ENCODE assay signal across 8 cellular contexts in genomic region chr9:93682155-93682968, GRCh38.
DNase-seq lines count a peak whose midpoint lies in the region; ATAC-seq and TF ChIP-seq lines count a peak whose summit lies in the region.

No MANE protein-coding gene starts in this region.

- peak overlapping the region; percentile 47 for H2AK5ac ChIP-seq in neuronal stem cell (ENCODE audit: low read depth, low read length)

- H2BK12ac ChIP-seq in neuronal stem cell (ENCODE audit: low read length), result no peak overlapping the region

- H4K91ac ChIP-seq in neuronal stem cell (ENCODE audit: low read depth, low read length, poor library complexity), result no peak overlapping the region

- peaks cover 6% of the 10 kb centered on the region for H3K36me3 Mint-ChIP-seq in activated T-cell treated with anti-CD3 and anti-CD28 coated beads, Interleukin-2, amount 50 U/mL, for 4 hours (ENCODE audit: insufficient read depth)

- H3K4me1 Mint-ChIP-seq in activated T-cell treated with anti-CD3 and anti-CD28 coated beads, Interleukin-2, amount 50 U/mL, for 4 hours (ENCODE audit: low read depth), result no peaks in the 10 kb centered on the region

- no peak overlapping the region for H2BK15ac ChIP-seq in neuronal stem cell (ENCODE audit: low read length)

- WGBS in neuronal stem cell (ENCODE audit: extremely low coverage in 2 of 2, insufficient read length in 2 of 2, insufficient replicate concordance in 1 of 2), 2 donors, result no CpG with 5 or more reads among the region's 19 CpGs
- WGBS in tibial nerve, 2 donors, result 39 to 42% methylated on average over 19 of the region's 19 CpGs

- H3K4me1 ChIP-seq in neuronal stem cell (ENCODE audit: control insufficient read depth in 2 of 2, insufficient read depth in 1 of 2, low read depth in 1 of 2, low read length in 2 of 2) (peaks cover 0 to 4% of the 10 kb centered on the region in 2 donors), tibial nerve (no peaks in the 10 kb centered on the region)

- no peak overlapping the region for H4K8ac ChIP-seq in neuronal stem cell (ENCODE audit: low read depth, low read length)

- H3K27me3 ChIP-seq in neuronal stem cell (ENCODE audit: control insufficient read depth in 3 of 3, insufficient read depth in 3 of 3, low read depth in 1 of 3, low read length in 3 of 3) (peaks cover 0 to 12% (median 0%) of the 10 kb centered on the region in 3 experiments), tibial nerve (no peaks in the 10 kb centered on the region)

- no peak overlapping the region for H3K14ac ChIP-seq in neuronal stem cell (ENCODE audit: low read length)

- H3K4me2 ChIP-seq in neuronal stem cell (ENCODE audit: insufficient read depth, low read length, poor library complexity, severe bottlenecking), result no peak overlapping the region

- peak; percentile 52 for ATAC-seq in HG02759 (IDR thresholded peaks at IDR 0.05; ENCODE audit: unreplicated experiment)
- peak; percentile 69 to 73 for ATAC-seq in activated T-cell treated with anti-CD3 and anti-CD28 coated beads, Interleukin-2, amount 50 U/mL, for 4 hours

- no peak overlapping the region for H3K4ac ChIP-seq in neuronal stem cell (ENCODE audit: low read length)

- no peak overlapping the region for H3K23ac ChIP-seq in neuronal stem cell (ENCODE audit: low read depth, low read length, poor library complexity)

- TF ChIP-seq CTCF in fibroblast of the aortic adventitia (IDR thresholded peaks at IDR 0.05; ENCODE audit: insufficient read depth, low read length) (peak; percentile 91), tibial nerve (IDR thresholded peaks at IDR 0.05) (peak; percentile 66 to 79 (median 71))

- H2BK120ac ChIP-seq in neuronal stem cell (ENCODE audit: low read depth, low read length), result no peak overlapping the region

- H3K9ac ChIP-seq in neuronal stem cell (ENCODE audit: low read depth, low read length, poor library complexity), result no peak overlapping the region

- H3K36me3 ChIP-seq in neuronal stem cell (replicated peaks in 1 of 2; ENCODE audit: control insufficient read depth in 2 of 2, insufficient read depth in 2 of 2, low read length in 2 of 2) (peaks cover 3 to 22% of the 10 kb centered on the region in 2 donors), tibial nerve (peaks cover 0 to 11% (median 0%) of the 10 kb centered on the region in 3 donors)

- H3K27ac ChIP-seq in neuronal stem cell (replicated peaks; ENCODE audit: low read length), result no peak overlapping the region
- H3K27ac ChIP-seq in tibial nerve, result no peak overlapping the region

- no peak for TF ChIP-seq EP300 in tibial nerve (IDR thresholded peaks at IDR 0.05)

- H3K18ac ChIP-seq in neuronal stem cell (ENCODE audit: low read length), result peak overlapping the region; percentile 68

- peak overlapping the region; percentile 53 for H2AFZ ChIP-seq in neuronal stem cell (ENCODE audit: low read length)

- peak; percentile 19 for DNase-seq in Caki2 (ENCODE audit: low read depth)
- DNase-seq in NOMO-1 (lab: John Stamatoyannopoulos, UW; ENCODE audit: unreplicated experiment in 2 of 2), result peak; percentile 14 to 50
- peak; percentile 51 for DNase-seq in activated T-cell treated with anti-CD3 and anti-CD28 coated beads, Interleukin-2, amount 50 U/mL, for 4 hours
- DNase-seq in fibroblast of the aortic adventitia (ENCODE audit: low read depth), result peak; percentile 57
- peak; percentile 58 for DNase-seq in neuronal stem cell (ENCODE audit: low spot score)
- peak; percentile 38 to 63 for DNase-seq in tibial nerve (ENCODE audit: low spot score in 2 of 2)
- DNase-seq in GOT3 (lab: John Stamatoyannopoulos, UW), result no peak

- peaks cover 1% of the 10 kb centered on the region for H3K79me1 ChIP-seq in neuronal stem cell (ENCODE audit: low read depth, low read length)

- no peaks in the 10 kb centered on the region for H3K9me3 Mint-ChIP-seq in activated T-cell treated with anti-CD3 and anti-CD28 coated beads, Interleukin-2, amount 50 U/mL, for 4 hours

- TF ChIP-seq POLR2A in tibial nerve (IDR thresholded peaks at IDR 0.05), result no peak

- H3K4me3 ChIP-seq in fibroblast of the aortic adventitia (ENCODE audit: low read depth, low read length), result no peak overlapping the region
- no peak overlapping the region for H3K4me3 ChIP-seq in neuronal stem cell (ENCODE audit: low read length in 2 of 2)
- no peak overlapping the region for H3K4me3 ChIP-seq in tibial nerve

- no peak overlapping the region for H2BK5ac ChIP-seq in neuronal stem cell (ENCODE audit: low read length)

- H3K9me3 ChIP-seq in neuronal stem cell (replicated peaks in 1 of 2; ENCODE audit: control insufficient read depth in 2 of 2, insufficient read depth in 1 of 2, low read depth in 1 of 2, low read length in 2 of 2) (no peaks in the 10 kb centered on the region), tibial nerve (peaks cover 0 to 4% (median 0%) of the 10 kb centered on the region in 4 donors)

- peaks cover 8% of the 10 kb centered on the region for H3K27me3 Mint-ChIP-seq in activated T-cell treated with anti-CD3 and anti-CD28 coated beads, Interleukin-2, amount 50 U/mL, for 4 hours (ENCODE audit: low read depth)

- no peak overlapping the region for H3K4me3 Mint-ChIP-seq in activated T-cell treated with anti-CD3 and anti-CD28 coated beads, Interleukin-2, amount 50 U/mL, for 4 hours

- in situ Hi-C loops in Caki2 (cut with HindIII; ENCODE audit: low pct_unique_long_range_greater_than_20kb, low sequenced_read_pairs), result no loop called here
